In the genomic region with DNA sequence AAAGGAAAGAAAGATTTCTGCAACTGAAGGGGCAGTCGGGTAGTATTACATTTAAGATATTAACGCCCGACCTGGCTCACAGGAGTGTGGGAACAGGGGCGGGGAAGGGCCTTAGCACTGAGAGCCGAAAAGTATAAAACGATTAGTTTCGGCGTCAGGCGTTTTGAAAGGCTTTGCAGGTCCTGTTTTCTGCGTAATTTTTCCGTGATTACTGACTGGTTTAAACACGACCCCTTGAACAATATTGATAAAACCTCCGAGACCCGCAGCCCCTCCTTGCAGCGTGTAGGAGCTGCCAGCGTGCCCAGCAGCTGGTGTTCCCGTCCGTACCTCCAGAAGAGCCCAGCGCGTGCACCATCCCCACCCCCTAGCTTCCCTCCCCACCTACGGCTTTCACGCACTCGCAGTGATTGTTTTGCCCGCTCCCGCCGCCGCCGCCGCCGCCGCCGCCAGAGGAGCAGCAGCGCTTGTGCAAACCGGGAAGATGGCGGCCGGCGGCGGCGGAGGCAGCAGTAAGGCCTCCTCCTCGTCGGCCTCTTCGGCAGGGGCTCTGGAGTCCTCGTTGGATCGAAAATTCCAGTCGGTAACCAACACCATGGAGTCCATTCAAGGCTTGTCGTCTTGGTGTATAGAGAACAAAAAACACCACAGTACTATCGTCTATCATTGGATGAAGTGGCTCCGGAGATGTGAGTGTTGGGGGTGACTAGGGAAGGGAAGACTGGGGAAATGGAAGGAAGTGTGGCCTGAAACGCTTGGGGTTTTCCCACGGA, we compare ENCODE assay signal across 8 cellular contexts. TPM values are rescaled to one million over a fixed set of nuclear protein-coding genes. Genes with fewer than 3 reads are reported as not detected.
DNase-seq lines count a peak whose midpoint lies in the region; ATAC-seq, FAIRE-seq and TF ChIP-seq lines count a peak whose summit lies in the region.

No MANE protein-coding gene starts in this region.

- TF ChIP-seq CTCF in activated B cell treated with CpG ODN at 0.5 μM for 24 hours (IDR thresholded peaks at IDR 0.05) (no peak), bronchial epithelial cell (IDR thresholded peaks at IDR 0.05; ENCODE audit: insufficient read depth, low read length, severe bottlenecking) (peak; percentile 8)

- H3K9me3 Mint-ChIP-seq in activated B cell treated with CpG ODN at 0.5 μM for 24 hours, result no peaks in the 10 kb centered on the region

- peaks cover 40% of the 10 kb centered on the region for H3K4me1 Mint-ChIP-seq in activated B cell treated with CpG ODN at 0.5 μM for 24 hours

- H3K27me3 ChIP-seq in bronchial epithelial cell (ENCODE audit: control insufficient read depth, insufficient read depth, low read length), result no peaks in the 10 kb centered on the region

- peak; percentile 88 for DNase-seq in NCI-H2227 (lab: John Stamatoyannopoulos, UW; ENCODE audit: unreplicated experiment)
- peak; percentile 73 for DNase-seq in activated B cell treated with CpG ODN at 0.5 μM for 24 hours
- DNase-seq in bronchial epithelial cell (ENCODE audit: low read depth), result peak; percentile 63
- DNase-seq in islet precursor cell, result peak; percentile 87
- DNase-seq in stimulated activated CD4-positive, alpha-beta T cell treated with anti-CD3 and anti-CD28 coated beads, Interleukin-12 subunit alpha, Interleukin-12 subunit beta, amount 100 ng/mL, for 24 hours (ENCODE audit: low read depth in 2 of 2), result peak; percentile 60 to 70

- peak overlapping the region; percentile 97 for H3K4me3 ChIP-seq in GM08714 (ENCODE audit: low read length)
- peak overlapping the region; percentile 47 for H3K4me3 ChIP-seq in bronchial epithelial cell (ENCODE audit: low read depth, low read length)

- CTCF ChIA-PET in activated B cell treated with CpG ODN at 0.5 μM for 24 hours (lab: Charles Lee), result interaction anchor here (1.3 kb wide), 1 partner anchor 66 kb away, joined by 4 read pairs; no protein-coding TSS in a partner anchor

- peaks cover 30% of the 10 kb centered on the region for H3K36me3 Mint-ChIP-seq in activated B cell treated with CpG ODN at 0.5 μM for 24 hours (ENCODE audit: low read depth)

- POLR2A ChIA-PET in activated B cell treated with CpG ODN at 0.5 μM for 24 hours (lab: Charles Lee), result interaction anchor here (0.6 to 4.2 kb wide), 57 partner anchors 7 to 1248 kb away, joined by 3 to 35 read pairs (median 5); a partner anchor contains a TSS

- H3K36me3 ChIP-seq in bronchial epithelial cell (ENCODE audit: control insufficient read depth, insufficient read depth, low read length), result no peaks in the 10 kb centered on the region

- H3K4me3 Mint-ChIP-seq in activated B cell treated with CpG ODN at 0.5 μM for 24 hours, result peak overlapping the region; percentile 95

- ATAC-seq in HG03060 (IDR thresholded peaks at IDR 0.05; ENCODE audit: low read depth, unreplicated experiment), result peak; percentile 4
- peak; percentile 8 for ATAC-seq in activated B cell treated with CpG ODN at 0.5 μM for 24 hours (ENCODE audit: low read depth)
- ATAC-seq in HG03108 (IDR thresholded peaks at IDR 0.05; ENCODE audit: unreplicated experiment), result no peak

- FAIRE-seq in bronchial epithelial cell (lab: Jason Lieb, UNC), result no peak

- intact Hi-C loops in activated B cell treated with CpG ODN at 0.5 μM for 24 hours (cut with micrococcal nuclease), result loop anchor here (1.0 to 10.0 kb wide), 5 partner anchors 70 to 563 kb away; a partner anchor contains a TSS

- H3K27me3 Mint-ChIP-seq in activated B cell treated with CpG ODN at 0.5 μM for 24 hours, result no peaks in the 10 kb centered on the region

- H3K27ac Mint-ChIP-seq in activated B cell treated with CpG ODN at 0.5 μM for 24 hours, result peak overlapping the region; percentile 98

RNA-seq across cellular contexts. Expression of a gene that starts 0.5 kb away (rescaled TPM):
- total RNA-seq in activated B cell treated with CpG ODN at 0.5 μM for 24 hours (27.1 and 28.6 TPM in 2 replicates), bronchial epithelial cell (4.5 and 6.4 TPM in 2 replicates)

RNA-seq across cellular contexts. Expression of a gene that starts 43.1 kb away (rescaled TPM):
- total RNA-seq in activated B cell treated with CpG ODN at 0.5 μM for 24 hours (112 and 136 TPM in 2 replicates), bronchial epithelial cell (30.0 and 33.2 TPM in 2 replicates)
